ENCODE assay signal across 19 cellular contexts in genomic region chr18:74128114-74128513, GRCh38. TPM values are rescaled to one million over a fixed set of nuclear protein-coding genes. Genes with fewer than 3 reads are reported as not detected.
"Had no signal": no experiment of that assay in that cellular context is flagged by ENCODE, and none has a peak within 500 bp of the region (broad histone marks: within the 10 kb centered on the region; RNA-seq: fewer than 3 reads in every experiment).

No MANE protein-coding gene starts in this region.

- ATAC-seq: heart left ventricle; naive thymus-derived CD4-positive, alpha-beta T cell; stimulated activated naive CD8-positive, alpha-beta T cell treated with anti-CD3 and anti-CD28 coated beads, Interleukin-15, Interleukin-2, amounts not matched to agents 100 U/mL and 50 U/mL, for 24 hours; T-cell had no signal

- H3K4me1 ChIP-seq: right atrium auricular region, suprapubic skin had no signal

- DNase-seq: activated B cell treated with CpG ODN at 0.5 μM for 24 hours; activated CD4-positive, alpha-beta memory T cell treated with anti-CD3 and anti-CD28 coated beads for 36 hours; activated CD4-positive, alpha-beta T cell treated with anti-CD3 and anti-CD28 coated beads for 4 hours; activated naive CD8-positive, alpha-beta T cell treated with anti-CD3 and anti-CD28 coated beads for 36 hours; amniotic stem cell; endodermal cell; heart left ventricle; kidney glomerular epithelial cell; mesenchymal stem cell; naive thymus-derived CD4-positive, alpha-beta T cell; stimulated activated CD4-positive, alpha-beta T cell treated with anti-CD3 and anti-CD28 coated beads, Interleukin-12 subunit alpha, Interleukin-12 subunit beta, amount 100 ng/mL, for 4 hours; stimulated activated CD4-positive, alpha-beta T cell treated with anti-CD3 and anti-CD28 coated beads, Interleukin-1b, Interleukin-23, amount 100 ng/mL, for 48 hours; stimulated activated CD8-positive, alpha-beta memory T cell treated with anti-CD3 and anti-CD28 coated beads, Interleukin-4, amount 100 ng/mL, for 48 hours; stimulated activated naive CD8-positive, alpha-beta T cell treated with anti-CD3 and anti-CD28 coated beads, Interleukin-15, Interleukin-2, amounts not matched to agents 100 U/mL and 50 U/mL, for 24 hours; T-cell; T-helper 9 cell had no signal

- H3K4me3 ChIP-seq: heart left ventricle, right atrium auricular region, suprapubic skin had no signal

- H3K27me3 ChIP-seq: heart left ventricle, right atrium auricular region, suprapubic skin had no signal

- H3K9me3 ChIP-seq: heart left ventricle, right atrium auricular region, suprapubic skin had no signal

- H3K36me3 ChIP-seq: heart left ventricle, right atrium auricular region, suprapubic skin had no signal

- H3K27ac ChIP-seq: heart left ventricle, right atrium auricular region, suprapubic skin had no signal

RNA-seq across cellular contexts. Expression of gene FBXO15, which starts 19.5 kb away (rescaled TPM):
- total RNA-seq: posterior vena cava had no signal
